Comparison of ENCODE assay signal across 31 cellular contexts in genomic region chr7:137778511-137778910, GRCh38.
"Had no signal": no experiment of that assay in that cellular context is flagged by ENCODE, and none has a peak within 500 bp of the region (broad histone marks: within the 10 kb centered on the region; RNA-seq: fewer than 3 reads in every experiment).

No MANE protein-coding gene starts in this region.

- ATAC-seq: naive thymus-derived CD8-positive, alpha-beta T cell; natural killer cell treated with Interleukin-12 subunit alpha and Interleukin-12 subunit beta and Interleukin-15 and Interleukin-18, amount 100 ng/mL, for 72 hours; psoas muscle; right cardiac atrium; sciatic nerve; stimulated activated naive B cell treated with anti-CD40 and anti-IgM and Interleukin-4, amounts not matched to agents 10 μg/mL and 1 μg/mL and 100 μg/mL, for 72 hours had no signal

- H3K4me1 ChIP-seq: parathyroid adenoma, psoas muscle, spleen, stomach, tibial nerve, upper lobe of left lung, vagina had no signal

- H3K36me3 ChIP-seq: ovary, spleen, stomach, thoracic aorta, thyroid gland, tibial nerve, upper lobe of left lung, vagina had no signal

- FAIRE-seq: urothelium cell line had no signal

- H3K79me2 ChIP-seq: parathyroid adenoma had no signal

- H3K4me2 ChIP-seq: smooth muscle cell had no signal

- H3K27ac Mint-ChIP-seq: naive thymus-derived CD8-positive, alpha-beta T cell; natural killer cell treated with Interleukin-12 subunit alpha and Interleukin-12 subunit beta and Interleukin-15 and Interleukin-18, amount 100 ng/mL, for 72 hours; nephron progenitor cell; progenitor cell of endocrine pancreas; stimulated activated naive B cell treated with anti-CD40 and anti-IgM and Interleukin-4, amounts not matched to agents 10 μg/mL and 1 μg/mL and 100 μg/mL, for 72 hours; stimulated activated naive CD8-positive, alpha-beta T cell treated with anti-CD3 and anti-CD28 coated beads, Interleukin-15, Interleukin-2, amounts not matched to agents 100 ng/mL and 50 ng/mL, for 24 hours had no signal

- H3K4me3 Mint-ChIP-seq: naive thymus-derived CD8-positive, alpha-beta T cell; natural killer cell treated with Interleukin-12 subunit alpha and Interleukin-12 subunit beta and Interleukin-15 and Interleukin-18, amount 100 ng/mL, for 72 hours; nephron progenitor cell; neural crest cell; stimulated activated naive B cell treated with anti-CD40 and anti-IgM and Interleukin-4, amounts not matched to agents 10 μg/mL and 1 μg/mL and 100 μg/mL, for 72 hours; stimulated activated naive CD8-positive, alpha-beta T cell treated with anti-CD3 and anti-CD28 coated beads, Interleukin-15, Interleukin-2, amounts not matched to agents 100 ng/mL and 50 ng/mL, for 24 hours had no signal

- H3K36me3 Mint-ChIP-seq: natural killer cell treated with Interleukin-12 subunit alpha and Interleukin-12 subunit beta and Interleukin-15 and Interleukin-18, amount 100 ng/mL, for 72 hours; stimulated activated naive B cell treated with anti-CD40 and anti-IgM and Interleukin-4, amounts not matched to agents 10 μg/mL and 1 μg/mL and 100 μg/mL, for 72 hours had no signal

- H3K4me1 Mint-ChIP-seq: naive thymus-derived CD8-positive, alpha-beta T cell; nephron progenitor cell; neural crest cell; stimulated activated naive B cell treated with anti-CD40 and anti-IgM and Interleukin-4, amounts not matched to agents 10 μg/mL and 1 μg/mL and 100 μg/mL, for 72 hours had no signal

- H2AFZ ChIP-seq: parathyroid adenoma had no signal

- H3K9ac ChIP-seq: parathyroid adenoma had no signal

- H3K27ac ChIP-seq: ovary, parathyroid adenoma, psoas muscle, skin epidermis, spleen, stomach, thoracic aorta, thyroid gland, tibial nerve, upper lobe of left lung, vagina had no signal

- H3K27me3 Mint-ChIP-seq: progenitor cell of endocrine pancreas had no signal

- H3K9me3 Mint-ChIP-seq: stimulated activated naive CD8-positive, alpha-beta T cell treated with anti-CD3 and anti-CD28 coated beads, Interleukin-15, Interleukin-2, amounts not matched to agents 100 ng/mL and 50 ng/mL, for 24 hours had no signal

- H3K27me3 ChIP-seq: ovary, stomach, thyroid gland, tibial nerve, upper lobe of left lung, vagina had no signal

- H3K9me3 ChIP-seq: ovary, psoas muscle, thyroid gland, vagina had no signal

- H3K4me3 ChIP-seq: ovary, psoas muscle, skin epidermis, smooth muscle cell, spleen, stomach, thoracic aorta, thyroid gland, tibial nerve, upper lobe of left lung, vagina had no signal

- DNase-seq: naive thymus-derived CD8-positive, alpha-beta T cell; nephron progenitor cell; occipital lobe; ovary; posterior cingulate gyrus; psoas muscle; right cardiac atrium; spleen; stimulated activated CD4-positive, alpha-beta T cell treated with anti-CD3 and anti-CD28 coated beads, Interleukin-12 subunit alpha, Interleukin-12 subunit beta, amount 100 ng/mL, for 4 hours; stimulated activated CD4-positive, alpha-beta T cell treated with anti-CD3 and anti-CD28 coated beads, Interleukin-1b, Interleukin-23, amount 100 ng/mL, for 48 hours; stimulated activated CD4-positive, alpha-beta T cell treated with anti-CD3 and anti-CD28 coated beads, Interleukin-4, amount 100 ng/mL, for 1 hour; stimulated activated CD4-positive, alpha-beta T cell treated with anti-CD3 and anti-CD28 coated beads, Interleukin-4, amount 100 ng/mL, for 4 hours; stimulated activated CD8-positive, alpha-beta memory T cell treated with anti-CD3 and anti-CD28 coated beads, Interleukin-4, amount 100 ng/mL, for 48 hours; stimulated activated naive B cell treated with anti-CD40 and anti-IgM and Interleukin-4, amounts not matched to agents 10 μg/mL and 1 μg/mL and 100 μg/mL, for 72 hours; stimulated activated naive CD4-positive, alpha-beta T cell treated with Interleukin-2 at 50 U/mL for 16 hours; stomach; thyroid gland; trophoblast cell; upper lobe of left lung had no signal
